In the genomic region with DNA sequence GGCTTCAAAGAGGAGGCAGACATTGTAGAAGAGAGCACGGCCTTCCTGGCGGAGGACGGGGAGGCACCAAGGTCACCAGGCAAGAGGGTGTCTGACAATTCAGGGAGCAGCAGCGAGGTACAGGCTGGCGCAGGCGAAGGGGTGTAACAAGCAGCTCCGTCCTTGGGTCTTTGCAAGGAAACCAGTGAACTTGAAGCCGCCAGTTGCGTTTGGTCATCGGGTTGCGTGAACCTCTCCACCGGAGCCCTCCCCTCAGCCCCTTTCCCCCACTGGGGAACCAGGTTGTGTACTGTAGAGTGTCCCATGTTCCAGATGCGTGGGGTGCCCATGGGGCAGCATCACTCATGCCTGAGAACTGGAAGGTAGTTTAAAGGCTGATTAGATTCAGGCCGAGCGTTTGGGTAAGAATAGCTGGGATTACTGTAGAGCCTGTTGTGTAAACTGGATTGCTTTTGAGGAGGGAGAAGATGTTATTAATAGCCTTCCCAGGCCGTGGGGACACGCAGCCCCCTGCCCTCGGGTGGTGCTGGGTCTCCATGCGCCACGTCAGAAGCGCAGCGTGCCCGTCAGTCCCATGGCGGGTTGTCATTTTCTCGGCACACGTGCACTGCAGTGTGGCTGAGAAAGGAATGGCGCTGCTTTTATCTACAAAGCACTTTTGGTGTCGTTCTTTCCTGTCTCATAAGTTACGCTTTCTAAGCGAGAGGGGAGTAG, we compare ENCODE assay signal across 19 cellular contexts. TPM values are rescaled to one million over a fixed set of nuclear protein-coding genes. Genes with fewer than 3 reads are reported as not detected.
A peak's percentile ranks its signal among the peaks of the same experiment; 100 is the strongest.
DNase-seq lines count a peak whose midpoint lies in the region; ATAC-seq and TF ChIP-seq lines count a peak whose summit lies in the region.
"Had no signal": no experiment of that assay in that cellular context is flagged by ENCODE, and none has a peak within 500 bp of the region (broad histone marks: within the 10 kb centered on the region; RNA-seq: fewer than 3 reads in every experiment).

No MANE protein-coding gene starts in this region.

- H3K4me3 ChIP-seq in A673 (ENCODE audit: low read depth, low read length, poor library complexity, severe bottlenecking): no peak overlapping the region
- H3K4me3 ChIP-seq in CD8-positive, alpha-beta memory T cell (ENCODE audit: low read length): no peak overlapping the region
- H3K4me3 ChIP-seq in stomach: no peak overlapping the region
- H3K4me3 ChIP-seq in gastrocnemius medialis: no peak overlapping the region
- H3K4me3 ChIP-seq: HAP-1, lower lobe of right lung had no signal

- no peaks in the 10 kb centered on the region for H3K27me3 Mint-ChIP-seq in CD8-positive, alpha-beta memory T cell
- peaks cover 13% of the 10 kb centered on the region for H3K27me3 Mint-ChIP-seq in endothelial cell (ENCODE audit: unreplicated experiment)

- ATAC-seq in GM21515 (IDR thresholded peaks at IDR 0.05; ENCODE audit: unreplicated experiment): no peak
- ATAC-seq in gastrocnemius medialis: no peak
- ATAC-seq: lower lobe of right lung had no signal

- in situ Hi-C loops in gastrocnemius medialis (cut with MboI; ENCODE audit: low sequenced_read_pairs in 4 of 4): no loop called here

- WGBS in stomach, 5 donors: 92 to 95% (median 94%) methylated on average over 30 of the region's 30 CpGs

- no peak for TF ChIP-seq EP300 in stomach (IDR thresholded peaks at IDR 0.05)

- no peaks in the 10 kb centered on the region for H3K9me3 Mint-ChIP-seq in CD8-positive, alpha-beta memory T cell
- H3K9me3 Mint-ChIP-seq in endothelial cell (ENCODE audit: unreplicated experiment): no peaks in the 10 kb centered on the region
- H3K9me3 Mint-ChIP-seq: dendritic cell treated with granulocyte-macrophage colony-stimulating factor and Interleukin-4, amounts not matched to agents 40 ng/mL and 50 ng/mL, for 4 days had no signal

- no peaks in the 10 kb centered on the region for H3K9me3 ChIP-seq in A673 (ENCODE audit: low read depth, low read length, poor library complexity, severe bottlenecking)
- no peaks in the 10 kb centered on the region for H3K9me3 ChIP-seq in CD8-positive, alpha-beta memory T cell (ENCODE audit: low read length)
- H3K9me3 ChIP-seq in stomach: no peaks in the 10 kb centered on the region
- H3K9me3 ChIP-seq in gastrocnemius medialis: no peaks in the 10 kb centered on the region
- H3K9me3 ChIP-seq: HAP-1, lower lobe of right lung, MG63 had no signal

- H3K36me3 ChIP-seq in A673 (ENCODE audit: insufficient read depth, low read length, poor library complexity, severe bottlenecking) (peaks cover 54% of the 10 kb centered on the region), stomach (peaks cover 40 to 51% (median 43%) of the 10 kb centered on the region in 4 donors), gastrocnemius medialis (peaks cover 0 to 36% of the 10 kb centered on the region in 2 donors)
- peaks cover 11% of the 10 kb centered on the region for H3K36me3 ChIP-seq in CD8-positive, alpha-beta memory T cell (ENCODE audit: insufficient read depth, low read length)

- peaks cover 25 to 43% (median 26%) of the 10 kb centered on the region in 3 donors for H3K4me1 Mint-ChIP-seq in CD8-positive, alpha-beta memory T cell
- peaks cover 21% of the 10 kb centered on the region for H3K4me1 Mint-ChIP-seq in endothelial cell (ENCODE audit: unreplicated experiment)

- CTCF ChIA-PET in A673 (lab: Charles Lee): no interaction called here
- CTCF ChIA-PET in CD8-positive, alpha-beta memory T cell (lab: Charles Lee): no interaction called here

- intact Hi-C loops in A673 (cut with micrococcal nuclease; ENCODE audit: unreplicated experiment) (no loop called here), stomach (cut with DNase I; ENCODE audit: low total_unique reads) (no loop called here), gastrocnemius medialis (cut with DNase I; ENCODE audit: low total_unique reads) (no loop called here)

- no peak for TF ChIP-seq POLR2A in stomach (IDR thresholded peaks at IDR 0.05)
- no peak for TF ChIP-seq POLR2A in gastrocnemius medialis (IDR thresholded peaks at IDR 0.05)

- no peak overlapping the region for H3K27ac ChIP-seq in A673 (ENCODE audit: low read depth, low read length, poor library complexity, severe bottlenecking)
- no peak overlapping the region for H3K27ac ChIP-seq in CD8-positive, alpha-beta memory T cell (ENCODE audit: low read depth, low read length)
- H3K27ac ChIP-seq in VCaP: peak overlapping the region; percentile 98; the same call in 1 of the 2 replicates
- no peak overlapping the region for H3K27ac ChIP-seq in stomach
- H3K27ac ChIP-seq in gastrocnemius medialis: no peak overlapping the region
- H3K27ac ChIP-seq: lower lobe of right lung had no signal

- H3K27ac Mint-ChIP-seq in CD8-positive, alpha-beta memory T cell: peak overlapping the region in 4 of 8 donors; percentile 8 to 69 (median 39)
- no peak overlapping the region for H3K27ac Mint-ChIP-seq in endothelial cell (ENCODE audit: unreplicated experiment)
- H3K27ac Mint-ChIP-seq: dendritic cell treated with granulocyte-macrophage colony-stimulating factor and Interleukin-4, amounts not matched to agents 40 ng/mL and 50 ng/mL, for 4 days had no signal

- POLR2A ChIA-PET in A673 (lab: Charles Lee; ENCODE audit: low non-redundant PET): no interaction called here
- POLR2A ChIA-PET in CD8-positive, alpha-beta memory T cell (lab: Charles Lee): interaction anchor here (0.6 kb wide), 1 partner anchor 21 kb away, joined by 5 read pairs; no protein-coding TSS in a partner anchor

- H3K27me3 ChIP-seq in A673 (replicated peaks; ENCODE audit: insufficient read depth, low read depth, low read length, poor library complexity) (no peaks in the 10 kb centered on the region), stomach (no peaks in the 10 kb centered on the region), gastrocnemius medialis (no peaks in the 10 kb centered on the region)
- H3K27me3 ChIP-seq in CD8-positive, alpha-beta memory T cell (ENCODE audit: insufficient read depth, low read length, poor library complexity, severe bottlenecking): no peaks in the 10 kb centered on the region
- H3K27me3 ChIP-seq: MG63 had no signal

- H3K4me1 ChIP-seq in A673 (ENCODE audit: insufficient read depth, low read length, poor library complexity, severe bottlenecking): peaks cover 29% of the 10 kb centered on the region
- peaks cover 37% of the 10 kb centered on the region for H3K4me1 ChIP-seq in CD8-positive, alpha-beta memory T cell (ENCODE audit: insufficient read depth, low read length)
- peaks cover 37 to 48% (median 46%) of the 10 kb centered on the region in 4 donors for H3K4me1 ChIP-seq in stomach
- H3K4me1 ChIP-seq in gastrocnemius medialis: peaks cover 32 to 41% of the 10 kb centered on the region in 2 donors

- BruUV-seq in A673 (replicated peaks; lab: Mats Ljungman, UMichigan): TSS peak; percentile 29

- H3K4me3 Mint-ChIP-seq in CD8-positive, alpha-beta memory T cell: peak overlapping the region in 6 of 7 donors; percentile 8 to 54 (median 36)
- peak overlapping the region; percentile 80 for H3K4me3 Mint-ChIP-seq in endothelial cell (ENCODE audit: unreplicated experiment)
- H3K4me3 Mint-ChIP-seq: dendritic cell treated with granulocyte-macrophage colony-stimulating factor and Interleukin-4, amounts not matched to agents 40 ng/mL and 50 ng/mL, for 4 days had no signal

- peaks cover 0 to 46% (median 4%) of the 10 kb centered on the region in 3 donors for H3K36me3 Mint-ChIP-seq in CD8-positive, alpha-beta memory T cell
- H3K36me3 Mint-ChIP-seq in endothelial cell (ENCODE audit: low read depth, unreplicated experiment): peaks cover 25% of the 10 kb centered on the region

- no peak for TF ChIP-seq CTCF in A673 (conservative IDR thresholded peaks at IDR 0.05; ENCODE audit: low read depth, low read length)
- no peak for TF ChIP-seq CTCF in VCaP (conservative IDR thresholded peaks at IDR 0.05)
- TF ChIP-seq CTCF in endothelial cell (IDR thresholded peaks at IDR 0.05; ENCODE audit: unreplicated experiment): no peak
- TF ChIP-seq CTCF in stomach (IDR thresholded peaks at IDR 0.05): no peak
- TF ChIP-seq CTCF in gastrocnemius medialis (IDR thresholded peaks at IDR 0.05 in 4 of 5, conservative IDR thresholded peaks at IDR 0.05 in 1 of 5): no peak

- DNase-seq in A673 (ENCODE audit: low spot score) (no peak), endothelial cell (ENCODE audit: low spot score) (no peak), NCI-H1436 (lab: John Stamatoyannopoulos, UW) (no peak), stomach (no peak), gastrocnemius medialis (no peak)
- no peak for DNase-seq in CD8-positive, alpha-beta memory T cell
- DNase-seq: activated CD4-positive, CD25-positive, alpha-beta regulatory T cell treated with anti-CD3 and anti-CD28 coated beads, Interleukin-2, amount 50 U/mL, for 72 hours; GF-D8; lower lobe of right lung; MG63; NCI-H187 treated with DMSO at 0.1 percent for 48 hours; NCI-H446; retina; SIG-M5; T-helper 2 cell had no signal

RNA-seq across cellular contexts. Expression of gene MRPL12, which starts 2.5 kb away (rescaled TPM):
- 184 and 186 TPM in 2 replicates for total RNA-seq in A673 (2021)
- 100 to 1,000 TPM; 246 to 255 TPM for total RNA-seq in CD8-positive, alpha-beta memory T cell
- 53.6 TPM for polyA plus RNA-seq in CD8-positive, alpha-beta memory T cell
- 58.5 TPM for total RNA-seq in endothelial cell (ENCODE audit: unreplicated experiment)
- total RNA-seq in stomach: 100 to 1,000 TPM in 1 of 5 donors, 10 to 100 TPM in 3, 1 to 10 TPM in 1; 3.5 to 146 (median 47.8) TPM
- polyA plus RNA-seq in stomach: 100 to 1,000 TPM in 2 of 3 donors, 10 to 100 TPM in 1; 90.6 to 178 (median 158) TPM
- total RNA-seq in gastrocnemius medialis: 100 to 1,000 TPM in 2 of 4 donors, 10 to 100 TPM in 2; 79.1 to 117 (median 94.1) TPM

RNA-seq across cellular contexts. Expression of gene SLC25A10, which starts 6.4 kb away (rescaled TPM):
- total RNA-seq in A673 (2021): 46.8 and 56.2 TPM in 2 replicates
- total RNA-seq in CD8-positive, alpha-beta memory T cell: 10 to 100 TPM; 34.1 to 34.7 TPM
- 4.9 TPM for polyA plus RNA-seq in CD8-positive, alpha-beta memory T cell
- 6.7 TPM for total RNA-seq in endothelial cell (ENCODE audit: unreplicated experiment)
- 10 to 100 TPM in 3 of 5 donors, 1 to 10 TPM in 2; 3.5 to 55.6 (median 17.6) TPM for total RNA-seq in stomach
- polyA plus RNA-seq in stomach: 10 to 100 TPM; 33.2 to 40.7 (median 34.1) TPM
- 1 to 10 TPM; 3.4 to 9.3 (median 6.7) TPM for total RNA-seq in gastrocnemius medialis

RNA-seq across cellular contexts. Expression of gene HGS, which starts 21.9 kb away (rescaled TPM):
- total RNA-seq in A673 (2021) (145 and 187 TPM in 2 replicates), endothelial cell (ENCODE audit: unreplicated experiment) (142 TPM), stomach (100 to 1,000 TPM in 4 of 5 donors, 10 to 100 TPM in 1; 52.0 to 275 (median 142) TPM), gastrocnemius medialis (100 to 1,000 TPM in 3 of 4 donors, 10 to 100 TPM in 1; 62.1 to 150 (median 113) TPM)
- 100 to 1,000 TPM; 122 to 135 TPM for total RNA-seq in CD8-positive, alpha-beta memory T cell
- 36.7 TPM for polyA plus RNA-seq in CD8-positive, alpha-beta memory T cell
- 100 to 1,000 TPM in 2 of 3 donors, 10 to 100 TPM in 1; 86.1 to 138 (median 105) TPM for polyA plus RNA-seq in stomach

RNA-seq across cellular contexts. Expression of gene ARL16, which starts 22.1 kb away (rescaled TPM):
- 62.8 and 67.4 TPM in 2 replicates for total RNA-seq in A673 (2021)
- 10 to 100 TPM; 16.3 to 19.7 TPM for total RNA-seq in CD8-positive, alpha-beta memory T cell
- polyA plus RNA-seq in CD8-positive, alpha-beta memory T cell: 33.0 TPM
- 54.0 TPM for total RNA-seq in endothelial cell (ENCODE audit: unreplicated experiment)
- total RNA-seq in stomach: 100 to 1,000 TPM in 1 of 5 donors, 10 to 100 TPM in 3, 1 to 10 TPM in 1; 8.1 to 109 (median 25.7) TPM
- polyA plus RNA-seq in stomach: 10 to 100 TPM; 43.5 to 67.1 (median 55.6) TPM
- 10 to 100 TPM; 12.9 to 23.6 (median 20.0) TPM for total RNA-seq in gastrocnemius medialis

RNA-seq across cellular contexts. Expression of gene CCDC137, which starts 39.1 kb away (rescaled TPM):
- total RNA-seq in A673 (2021) (52.8 and 56.3 TPM in 2 replicates), endothelial cell (ENCODE audit: unreplicated experiment) (31.8 TPM), stomach (100 to 1,000 TPM in 1 of 5 donors, 10 to 100 TPM in 1, 1 to 10 TPM in 2, under 1 TPM in 1; 0.58 to 279 (median 9.4) TPM), gastrocnemius medialis (10 to 100 TPM in 2 of 4 donors, 1 to 10 TPM in 2; 6.7 to 17.1 (median 11.2) TPM)
- total RNA-seq in CD8-positive, alpha-beta memory T cell: 10 to 100 TPM; 68.6 to 70.7 TPM
- polyA plus RNA-seq in CD8-positive, alpha-beta memory T cell: 22.2 TPM
- polyA plus RNA-seq in stomach: 10 to 100 TPM; 18.2 to 26.0 (median 23.3) TPM
